ENCODE assay signal across 1 cellular context in the genomic region with DNA sequence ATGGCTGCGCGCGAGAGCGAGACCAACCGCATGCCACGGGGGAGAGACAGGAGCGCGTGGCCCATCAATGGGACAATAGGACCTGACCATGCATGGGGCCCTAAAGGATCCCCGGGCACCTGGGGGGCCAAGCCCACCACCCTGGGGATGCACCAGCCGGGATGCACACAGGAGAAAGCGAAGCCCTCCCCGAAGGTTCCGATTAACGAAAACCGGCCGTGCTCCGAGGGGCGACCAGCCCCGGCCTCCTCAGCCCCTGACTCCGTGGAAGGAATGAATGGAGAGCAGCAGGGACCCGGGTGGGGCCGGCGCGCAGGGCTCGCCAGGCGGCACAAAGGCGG.
TF ChIP-seq lines count a peak whose summit lies in the region.

No MANE protein-coding gene starts in this region.

TF ChIP-seq in HepG2, 621 proteins besides CTCF, POLR2A, EP300 and RAD21 (continued from another document and continues in another):
- TF ChIP-seq, protein P1, sequence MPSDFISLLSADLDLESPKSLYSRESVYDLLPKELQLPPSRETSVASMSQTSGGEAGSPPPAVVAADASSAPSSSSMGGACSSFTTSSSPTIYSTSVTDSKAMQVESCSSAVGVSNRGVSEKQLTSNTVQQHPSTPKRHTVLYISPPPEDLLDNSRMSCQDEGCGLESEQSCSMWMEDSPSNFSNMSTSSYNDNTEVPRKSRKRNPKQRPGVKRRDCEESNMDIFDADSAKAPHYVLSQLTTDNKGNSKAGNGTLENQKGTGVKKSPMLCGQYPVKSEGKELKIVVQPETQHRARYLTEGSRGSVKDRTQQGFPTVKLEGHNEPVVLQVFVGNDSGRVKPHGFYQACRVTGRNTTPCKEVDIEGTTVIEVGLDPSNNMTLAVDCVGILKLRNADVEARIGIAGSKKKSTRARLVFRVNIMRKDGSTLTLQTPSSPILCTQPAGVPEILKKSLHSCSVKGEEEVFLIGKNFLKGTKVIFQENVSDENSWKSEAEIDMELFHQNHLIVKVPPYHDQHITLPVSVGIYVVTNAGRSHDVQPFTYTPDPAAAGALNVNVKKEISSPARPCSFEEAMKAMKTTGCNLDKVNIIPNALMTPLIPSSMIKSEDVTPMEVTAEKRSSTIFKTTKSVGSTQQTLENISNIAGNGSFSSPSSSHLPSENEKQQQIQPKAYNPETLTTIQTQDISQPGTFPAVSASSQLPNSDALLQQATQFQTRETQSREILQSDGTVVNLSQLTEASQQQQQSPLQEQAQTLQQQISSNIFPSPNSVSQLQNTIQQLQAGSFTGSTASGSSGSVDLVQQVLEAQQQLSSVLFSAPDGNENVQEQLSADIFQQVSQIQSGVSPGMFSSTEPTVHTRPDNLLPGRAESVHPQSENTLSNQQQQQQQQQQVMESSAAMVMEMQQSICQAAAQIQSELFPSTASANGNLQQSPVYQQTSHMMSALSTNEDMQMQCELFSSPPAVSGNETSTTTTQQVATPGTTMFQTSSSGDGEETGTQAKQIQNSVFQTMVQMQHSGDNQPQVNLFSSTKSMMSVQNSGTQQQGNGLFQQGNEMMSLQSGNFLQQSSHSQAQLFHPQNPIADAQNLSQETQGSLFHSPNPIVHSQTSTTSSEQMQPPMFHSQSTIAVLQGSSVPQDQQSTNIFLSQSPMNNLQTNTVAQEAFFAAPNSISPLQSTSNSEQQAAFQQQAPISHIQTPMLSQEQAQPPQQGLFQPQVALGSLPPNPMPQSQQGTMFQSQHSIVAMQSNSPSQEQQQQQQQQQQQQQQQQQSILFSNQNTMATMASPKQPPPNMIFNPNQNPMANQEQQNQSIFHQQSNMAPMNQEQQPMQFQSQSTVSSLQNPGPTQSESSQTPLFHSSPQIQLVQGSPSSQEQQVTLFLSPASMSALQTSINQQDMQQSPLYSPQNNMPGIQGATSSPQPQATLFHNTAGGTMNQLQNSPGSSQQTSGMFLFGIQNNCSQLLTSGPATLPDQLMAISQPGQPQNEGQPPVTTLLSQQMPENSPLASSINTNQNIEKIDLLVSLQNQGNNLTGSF (CRISPR knock-in tag; IDR thresholded peaks at IDR 0.05), result no peak
- TF ChIP-seq FUBP1 (CRISPR knock-in tag; IDR thresholded peaks at IDR 0.05; ENCODE audit: borderline replicate concordance) (no peak), MXI1 (IDR thresholded peaks at IDR 0.05; ENCODE audit: borderline replicate concordance, low read depth, low read length) (no peak), SMAD3 (CRISPR knock-in tag; IDR thresholded peaks at IDR 0.05) (no peak), DRAP1 (CRISPR knock-in tag; IDR thresholded peaks at IDR 0.05) (no peak), CHD4 (IDR thresholded peaks at IDR 0.05; ENCODE audit: borderline replicate concordance, low read length) (no peak), TFAP4 (IDR thresholded peaks at IDR 0.05; ENCODE audit: borderline replicate concordance, low read depth) (no peak), ZNF562 (CRISPR knock-in tag; IDR thresholded peaks at IDR 0.05; ENCODE audit: borderline replicate concordance) (no peak), NCOR1 (IDR thresholded peaks at IDR 0.05; ENCODE audit: borderline replicate concordance, low read length) (no peak), SNAPC4 (CRISPR knock-in tag; IDR thresholded peaks at IDR 0.05) (no peak), ZNF839 (CRISPR knock-in tag; IDR thresholded peaks at IDR 0.05; ENCODE audit: borderline replicate concordance) (no peak), ARID3A (IDR thresholded peaks at IDR 0.05; ENCODE audit: low read depth, low read length) (no peak), ZNF629 (CRISPR knock-in tag; conservative IDR thresholded peaks at IDR 0.05) (no peak), CCDC6 (CRISPR knock-in tag; IDR thresholded peaks at IDR 0.05) (no peak), MYC (CRISPR knock-in tag; IDR thresholded peaks at IDR 0.05; ENCODE audit: borderline replicate concordance) (peak; percentile 37; the same call in 1 of the 2 replicates), ARNT2 (CRISPR knock-in tag; IDR thresholded peaks at IDR 0.05; ENCODE audit: low read depth) (no peak)
- TF ChIP-seq, protein P2, sequence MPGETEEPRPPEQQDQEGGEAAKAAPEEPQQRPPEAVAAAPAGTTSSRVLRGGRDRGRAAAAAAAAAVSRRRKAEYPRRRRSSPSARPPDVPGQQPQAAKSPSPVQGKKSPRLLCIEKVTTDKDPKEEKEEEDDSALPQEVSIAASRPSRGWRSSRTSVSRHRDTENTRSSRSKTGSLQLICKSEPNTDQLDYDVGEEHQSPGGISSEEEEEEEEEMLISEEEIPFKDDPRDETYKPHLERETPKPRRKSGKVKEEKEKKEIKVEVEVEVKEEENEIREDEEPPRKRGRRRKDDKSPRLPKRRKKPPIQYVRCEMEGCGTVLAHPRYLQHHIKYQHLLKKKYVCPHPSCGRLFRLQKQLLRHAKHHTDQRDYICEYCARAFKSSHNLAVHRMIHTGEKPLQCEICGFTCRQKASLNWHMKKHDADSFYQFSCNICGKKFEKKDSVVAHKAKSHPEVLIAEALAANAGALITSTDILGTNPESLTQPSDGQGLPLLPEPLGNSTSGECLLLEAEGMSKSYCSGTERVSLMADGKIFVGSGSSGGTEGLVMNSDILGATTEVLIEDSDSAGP (CRISPR knock-in tag; IDR thresholded peaks at IDR 0.05; ENCODE audit: borderline replicate concordance), result no peak
- TF ChIP-seq, protein P3, sequence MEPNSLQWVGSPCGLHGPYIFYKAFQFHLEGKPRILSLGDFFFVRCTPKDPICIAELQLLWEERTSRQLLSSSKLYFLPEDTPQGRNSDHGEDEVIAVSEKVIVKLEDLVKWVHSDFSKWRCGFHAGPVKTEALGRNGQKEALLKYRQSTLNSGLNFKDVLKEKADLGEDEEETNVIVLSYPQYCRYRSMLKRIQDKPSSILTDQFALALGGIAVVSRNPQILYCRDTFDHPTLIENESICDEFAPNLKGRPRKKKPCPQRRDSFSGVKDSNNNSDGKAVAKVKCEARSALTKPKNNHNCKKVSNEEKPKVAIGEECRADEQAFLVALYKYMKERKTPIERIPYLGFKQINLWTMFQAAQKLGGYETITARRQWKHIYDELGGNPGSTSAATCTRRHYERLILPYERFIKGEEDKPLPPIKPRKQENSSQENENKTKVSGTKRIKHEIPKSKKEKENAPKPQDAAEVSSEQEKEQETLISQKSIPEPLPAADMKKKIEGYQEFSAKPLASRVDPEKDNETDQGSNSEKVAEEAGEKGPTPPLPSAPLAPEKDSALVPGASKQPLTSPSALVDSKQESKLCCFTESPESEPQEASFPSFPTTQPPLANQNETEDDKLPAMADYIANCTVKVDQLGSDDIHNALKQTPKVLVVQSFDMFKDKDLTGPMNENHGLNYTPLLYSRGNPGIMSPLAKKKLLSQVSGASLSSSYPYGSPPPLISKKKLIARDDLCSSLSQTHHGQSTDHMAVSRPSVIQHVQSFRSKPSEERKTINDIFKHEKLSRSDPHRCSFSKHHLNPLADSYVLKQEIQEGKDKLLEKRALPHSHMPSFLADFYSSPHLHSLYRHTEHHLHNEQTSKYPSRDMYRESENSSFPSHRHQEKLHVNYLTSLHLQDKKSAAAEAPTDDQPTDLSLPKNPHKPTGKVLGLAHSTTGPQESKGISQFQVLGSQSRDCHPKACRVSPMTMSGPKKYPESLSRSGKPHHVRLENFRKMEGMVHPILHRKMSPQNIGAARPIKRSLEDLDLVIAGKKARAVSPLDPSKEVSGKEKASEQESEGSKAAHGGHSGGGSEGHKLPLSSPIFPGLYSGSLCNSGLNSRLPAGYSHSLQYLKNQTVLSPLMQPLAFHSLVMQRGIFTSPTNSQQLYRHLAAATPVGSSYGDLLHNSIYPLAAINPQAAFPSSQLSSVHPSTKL (CRISPR knock-in tag; IDR thresholded peaks at IDR 0.05), result 0 out of 2 replicates have a peak, but pooled peaks have one; percentile 2
- TF ChIP-seq, protein P4, sequence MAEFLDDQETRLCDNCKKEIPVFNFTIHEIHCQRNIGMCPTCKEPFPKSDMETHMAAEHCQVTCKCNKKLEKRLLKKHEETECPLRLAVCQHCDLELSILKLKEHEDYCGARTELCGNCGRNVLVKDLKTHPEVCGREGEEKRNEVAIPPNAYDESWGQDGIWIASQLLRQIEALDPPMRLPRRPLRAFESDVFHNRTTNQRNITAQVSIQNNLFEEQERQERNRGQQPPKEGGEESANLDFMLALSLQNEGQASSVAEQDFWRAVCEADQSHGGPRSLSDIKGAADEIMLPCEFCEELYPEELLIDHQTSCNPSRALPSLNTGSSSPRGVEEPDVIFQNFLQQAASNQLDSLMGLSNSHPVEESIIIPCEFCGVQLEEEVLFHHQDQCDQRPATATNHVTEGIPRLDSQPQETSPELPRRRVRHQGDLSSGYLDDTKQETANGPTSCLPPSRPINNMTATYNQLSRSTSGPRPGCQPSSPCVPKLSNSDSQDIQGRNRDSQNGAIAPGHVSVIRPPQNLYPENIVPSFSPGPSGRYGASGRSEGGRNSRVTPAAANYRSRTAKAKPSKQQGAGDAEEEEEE (CRISPR knock-in tag; IDR thresholded peaks at IDR 0.05; ENCODE audit: borderline replicate concordance), result no peak
